Comparison of ENCODE assay signal across 8 cellular contexts in the genomic region with DNA sequence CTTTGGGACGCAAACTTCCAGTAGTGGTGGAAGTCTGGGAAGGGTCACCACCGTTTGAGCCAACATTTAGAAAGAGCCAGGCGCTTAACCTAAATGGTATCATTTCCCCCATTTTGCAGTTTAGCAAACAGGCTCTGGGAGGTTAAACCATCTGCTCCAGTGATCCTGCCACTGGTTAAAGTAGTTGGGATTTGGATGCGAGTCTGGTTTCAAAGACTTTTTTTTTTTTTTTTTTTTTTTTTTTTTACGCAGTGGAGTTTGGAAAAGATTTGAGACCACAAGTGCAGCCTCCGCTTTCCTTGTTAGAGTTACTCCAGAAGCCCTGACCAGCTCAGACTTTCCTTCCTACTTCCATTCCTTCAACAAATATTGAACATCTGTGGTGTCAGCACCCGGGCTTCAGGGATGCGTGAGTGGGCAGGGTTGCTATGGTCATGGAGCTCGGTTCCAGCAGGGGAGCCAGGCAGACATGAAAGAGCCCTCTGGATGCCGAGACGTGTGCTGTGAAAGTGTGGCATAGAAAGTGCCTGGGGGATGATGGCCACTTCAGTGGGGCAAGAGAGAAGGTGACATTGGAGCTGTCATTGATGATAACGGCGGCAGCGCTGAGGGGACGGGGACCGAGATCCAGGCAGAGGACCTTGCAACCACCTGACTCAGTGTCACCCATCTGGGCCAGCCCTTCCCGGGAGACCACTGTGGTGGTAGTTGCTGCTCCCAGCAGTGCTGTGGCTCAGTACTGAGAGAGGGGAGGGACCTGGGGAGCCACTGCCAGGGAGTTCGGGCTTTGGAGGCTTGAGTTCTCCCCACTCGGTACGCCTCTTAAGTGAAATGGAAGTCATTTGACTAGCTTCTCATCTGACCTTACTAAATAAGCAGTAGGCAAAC. TPM values are rescaled to one million over a fixed set of nuclear protein-coding genes. Genes with fewer than 3 reads are reported as not detected.
DNase-seq lines count a peak whose midpoint lies in the region; ATAC-seq and TF ChIP-seq lines count a peak whose summit lies in the region.

No MANE protein-coding gene starts in this region.

- intact Hi-C loops in activated T-helper 1 cell treated with anti-CD3 and anti-CD28 coated beads, Interleukin-12 subunit alpha, Interleukin-12 subunit beta, Interleukin-2, Interleukin-4 antibody, amounts not matched to agents 30 ng/mL and 10 ng/mL and 1 ng/mL, durations not matched to agents 14 hours and 24 hours and 36 hours (cut with micrococcal nuclease), result loop anchor here (1.0 to 5.0 kb wide), 7 partner anchors 79 to 600 kb away; partner anchors contain the start of genes C15orf61, CLN6 and PIAS1
- intact Hi-C loops in left ventricle myocardium superior (cut with micrococcal nuclease), result no loop called here

- peak overlapping the region; percentile 91 for H2AFZ ChIP-seq in Loucy (ENCODE audit: low read length)

- peaks cover 2% of the 10 kb centered on the region for H3K36me3 Mint-ChIP-seq in activated T-helper 1 cell treated with anti-CD3 and anti-CD28 coated beads, Interleukin-12 subunit alpha, Interleukin-12 subunit beta, Interleukin-2, Interleukin-4 antibody, amounts not matched to agents 30 ng/mL and 10 ng/mL and 1 ng/mL, durations not matched to agents 14 hours and 24 hours and 36 hours (ENCODE audit: low read depth)

- peaks cover 23% of the 10 kb centered on the region for H3K27me3 Mint-ChIP-seq in activated T-helper 1 cell treated with anti-CD3 and anti-CD28 coated beads, Interleukin-12 subunit alpha, Interleukin-12 subunit beta, Interleukin-2, Interleukin-4 antibody, amounts not matched to agents 30 ng/mL and 10 ng/mL and 1 ng/mL, durations not matched to agents 14 hours and 24 hours and 36 hours (ENCODE audit: insufficient read depth)

- peak; percentile 82 for DNase-seq in GM03348 (ENCODE audit: low spot score)
- no peak for DNase-seq in activated T-helper 1 cell treated with anti-CD3 and anti-CD28 coated beads, Interleukin-12 subunit alpha, Interleukin-12 subunit beta, Interleukin-2, Interleukin-4 antibody, amounts not matched to agents 30 ng/mL and 10 ng/mL and 1 ng/mL, durations not matched to agents 14 hours and 24 hours and 36 hours (ENCODE audit: low spot score)
- no peak for DNase-seq in left ventricle myocardium superior
- DNase-seq in putamen (ENCODE audit: low spot score), result peak; percentile 20
- DNase-seq in KG1 (lab: John Stamatoyannopoulos, UW), result no peak

- H3F3A ChIP-seq in Loucy (ENCODE audit: low read depth), result no peaks in the 10 kb centered on the region; the same call in 1 of the 2 replicates

- no peaks in the 10 kb centered on the region for H4K20me1 ChIP-seq in Loucy (ENCODE audit: insufficient read depth, low read length, poor library complexity, severe bottlenecking)

- peak overlapping the region; percentile 86 for H3K9ac ChIP-seq in Loucy (ENCODE audit: low read depth, low read length, poor library complexity, severe bottlenecking)

- H3K27ac Mint-ChIP-seq in activated T-helper 1 cell treated with anti-CD3 and anti-CD28 coated beads, Interleukin-12 subunit alpha, Interleukin-12 subunit beta, Interleukin-2, Interleukin-4 antibody, amounts not matched to agents 30 ng/mL and 10 ng/mL and 1 ng/mL, durations not matched to agents 14 hours and 24 hours and 36 hours, result peak overlapping the region; percentile 88

- no peaks in the 10 kb centered on the region for H3K27me3 ChIP-seq in Loucy (ENCODE audit: insufficient read depth, low read length, poor library complexity, severe bottlenecking)

- TF ChIP-seq CTCF in Loucy (conservative IDR thresholded peaks at IDR 0.05; ENCODE audit: low read length), result no peak

- no peaks in the 10 kb centered on the region for H3K9me3 ChIP-seq in Loucy (ENCODE audit: insufficient read depth, low read depth, low read length)

- H3K4me1 Mint-ChIP-seq in activated T-helper 1 cell treated with anti-CD3 and anti-CD28 coated beads, Interleukin-12 subunit alpha, Interleukin-12 subunit beta, Interleukin-2, Interleukin-4 antibody, amounts not matched to agents 30 ng/mL and 10 ng/mL and 1 ng/mL, durations not matched to agents 14 hours and 24 hours and 36 hours (ENCODE audit: low read depth), result peaks cover 26% of the 10 kb centered on the region

- no peaks in the 10 kb centered on the region for H3K36me3 ChIP-seq in Loucy (ENCODE audit: insufficient read depth, low read length)

- no peaks in the 10 kb centered on the region for H3K9me3 Mint-ChIP-seq in activated T-helper 1 cell treated with anti-CD3 and anti-CD28 coated beads, Interleukin-12 subunit alpha, Interleukin-12 subunit beta, Interleukin-2, Interleukin-4 antibody, amounts not matched to agents 30 ng/mL and 10 ng/mL and 1 ng/mL, durations not matched to agents 14 hours and 24 hours and 36 hours

- H3K9me2 ChIP-seq in Loucy (replicated peaks; ENCODE audit: low read depth, low read length), result no peaks in the 10 kb centered on the region

- peak overlapping the region; percentile 87 for H3K4me3 Mint-ChIP-seq in activated T-helper 1 cell treated with anti-CD3 and anti-CD28 coated beads, Interleukin-12 subunit alpha, Interleukin-12 subunit beta, Interleukin-2, Interleukin-4 antibody, amounts not matched to agents 30 ng/mL and 10 ng/mL and 1 ng/mL, durations not matched to agents 14 hours and 24 hours and 36 hours

- peak overlapping the region; percentile 87 for H3K4me3 ChIP-seq in Loucy (ENCODE audit: low read length, poor library complexity, severe bottlenecking)

- peak overlapping the region; percentile 90 for H3K4me2 ChIP-seq in Loucy (ENCODE audit: low read depth, low read length, poor library complexity, severe bottlenecking)

- no peaks in the 10 kb centered on the region for H3K79me2 ChIP-seq in Loucy (ENCODE audit: insufficient read depth, low read length)

- ATAC-seq in left ventricle myocardium superior (peak; percentile 10), GM19035 (IDR thresholded peaks at IDR 0.05; ENCODE audit: unreplicated experiment) (no peak), HG03432 (IDR thresholded peaks at IDR 0.05; ENCODE audit: unreplicated experiment) (no peak)

- H3K4me1 ChIP-seq in Loucy (ENCODE audit: insufficient read depth, low read length, poor library complexity, severe bottlenecking), result peaks cover 27% of the 10 kb centered on the region

RNA-seq across cellular contexts. Expression of gene RNU6-1, which starts 1.1 kb away (rescaled TPM):
- total RNA-seq in activated T-helper 1 cell treated with anti-CD3 and anti-CD28 coated beads, Interleukin-12 subunit alpha, Interleukin-12 subunit beta, Interleukin-2, Interleukin-4 antibody, amounts not matched to agents 30 ng/mL and 10 ng/mL and 1 ng/mL, durations not matched to agents 14 hours and 24 hours and 36 hours, result not detected in 2 replicates
- total RNA-seq in left ventricle myocardium superior, result not detected

RNA-seq across cellular contexts. Expression of gene SKOR1, which starts 15.7 kb away (rescaled TPM):
- 0.21 TPM in 1 of 2 replicates, not detected in the other for total RNA-seq in activated T-helper 1 cell treated with anti-CD3 and anti-CD28 coated beads, Interleukin-12 subunit alpha, Interleukin-12 subunit beta, Interleukin-2, Interleukin-4 antibody, amounts not matched to agents 30 ng/mL and 10 ng/mL and 1 ng/mL, durations not matched to agents 14 hours and 24 hours and 36 hours
- total RNA-seq in left ventricle myocardium superior, result 0.07 TPM

Comparison
In these comparisons a context has a peak if more than half of its experiments do, and no peak if none do; other contexts are left out.
1. DNase-seq: peak in GM03348 (single experiment) and putamen (single experiment); none in activated T-helper 1 cell treated with anti-CD3 and anti-CD28 coated beads, Interleukin-12 subunit alpha, Interleukin-12 subunit beta, Interleukin-2, Interleukin-4 antibody, amounts not matched to agents 30 ng/mL and 10 ng/mL and 1 ng/mL, durations not matched to agents 14 hours and 24 hours and 36 hours (single experiment), left ventricle myocardium superior (single experiment) and KG1 (single experiment).